In genomic region chr5:27491047-27491446, GRCh38 we compare ENCODE assay signal across 20 cellular contexts.
"Had no signal": no experiment of that assay in that cellular context is flagged by ENCODE, and none has a peak within 500 bp of the region (broad histone marks: within the 10 kb centered on the region; RNA-seq: fewer than 3 reads in every experiment).

No MANE protein-coding gene starts in this region.

- H3K27ac Mint-ChIP-seq: activated CD4-positive, alpha-beta T cell treated with anti-CD3 and anti-CD28 coated beads, Interleukin-2, amount 10 ng/mL, durations not matched to agents 24 days and 14 days; activated CD8-positive, alpha-beta T cell treated with anti-CD3 and anti-CD28 coated beads for 36 hours; activated naive CD8-positive, alpha-beta T cell treated with anti-CD3 and anti-CD28 coated beads, Interleukin-2, amount 10 ng/mL, durations not matched to agents 7 days and 5 days; activated T-helper 17 cell treated with anti-CD3 and anti-CD28 coated beads, Interleukin-2, amount 50 U/mL, for 72 hours; endodermal cell; natural killer cell; stimulated activated naive B cell treated with anti-CD40 and anti-IgM and Interleukin-4, amounts not matched to agents 10 μg/mL and 1 μg/mL and 100 μg/mL, for 72 hours had no signal

- H2AFZ ChIP-seq: hepatocyte had no signal

- DNase-seq: activated CD4-positive, alpha-beta T cell treated with anti-CD3 and anti-CD28 coated beads, Interleukin-2, amount 10 ng/mL, durations not matched to agents 24 days and 14 days; activated CD8-positive, alpha-beta T cell treated with anti-CD3 and anti-CD28 coated beads for 36 hours; activated naive CD4-positive, alpha-beta T cell; activated naive CD8-positive, alpha-beta T cell treated with anti-CD3 and anti-CD28 coated beads, Interleukin-2, amount 10 ng/mL, durations not matched to agents 7 days and 5 days; activated T-cell treated with anti-CD3 and anti-CD28 coated beads, Interleukin-2, amount 50 U/mL, for 1 hour; amygdala; caudate nucleus; dorsolateral prefrontal cortex; endodermal cell; foreskin keratinocyte; left colon; lower lobe of right lung; natural killer cell; ovary; stimulated activated naive B cell treated with anti-CD40 and anti-IgM and Interleukin-4, amounts not matched to agents 10 μg/mL and 1 μg/mL and 100 μg/mL, for 72 hours; upper lobe of left lung had no signal

- H3K36me3 Mint-ChIP-seq: activated naive CD8-positive, alpha-beta T cell treated with anti-CD3 and anti-CD28 coated beads, Interleukin-2, amount 10 ng/mL, durations not matched to agents 7 days and 5 days; stimulated activated naive B cell treated with anti-CD40 and anti-IgM and Interleukin-4, amounts not matched to agents 10 μg/mL and 1 μg/mL and 100 μg/mL, for 72 hours had no signal

- H3K27me3 ChIP-seq: dorsolateral prefrontal cortex, foreskin keratinocyte, hepatocyte, ovary, upper lobe of left lung had no signal

- H3K27me3 Mint-ChIP-seq: activated CD4-positive, alpha-beta T cell treated with anti-CD3 and anti-CD28 coated beads, Interleukin-2, amount 10 ng/mL, durations not matched to agents 24 days and 14 days; activated CD8-positive, alpha-beta T cell treated with anti-CD3 and anti-CD28 coated beads for 36 hours; activated naive CD8-positive, alpha-beta T cell treated with anti-CD3 and anti-CD28 coated beads, Interleukin-2, amount 10 ng/mL, durations not matched to agents 7 days and 5 days; activated T-helper 17 cell treated with anti-CD3 and anti-CD28 coated beads, Interleukin-2, amount 50 U/mL, for 72 hours; stimulated activated naive B cell treated with anti-CD40 and anti-IgM and Interleukin-4, amounts not matched to agents 10 μg/mL and 1 μg/mL and 100 μg/mL, for 72 hours had no signal

- H3K36me3 ChIP-seq: lower lobe of right lung, ovary, thoracic aorta, upper lobe of left lung had no signal

- H3K27ac ChIP-seq: dorsolateral prefrontal cortex, foreskin keratinocyte, hepatocyte, lower lobe of right lung, ovary, thoracic aorta, upper lobe of left lung had no signal

- H3K4me1 Mint-ChIP-seq: activated CD4-positive, alpha-beta T cell treated with anti-CD3 and anti-CD28 coated beads, Interleukin-2, amount 10 ng/mL, durations not matched to agents 24 days and 14 days; activated naive CD8-positive, alpha-beta T cell treated with anti-CD3 and anti-CD28 coated beads, Interleukin-2, amount 10 ng/mL, durations not matched to agents 7 days and 5 days; activated T-helper 17 cell treated with anti-CD3 and anti-CD28 coated beads, Interleukin-2, amount 50 U/mL, for 72 hours; endodermal cell; natural killer cell; stimulated activated naive B cell treated with anti-CD40 and anti-IgM and Interleukin-4, amounts not matched to agents 10 μg/mL and 1 μg/mL and 100 μg/mL, for 72 hours had no signal

- H3K4me3 ChIP-seq: dorsolateral prefrontal cortex, hepatocyte, lower lobe of right lung, ovary, thoracic aorta, upper lobe of left lung had no signal

- H3K4me1 ChIP-seq: lower lobe of right lung, upper lobe of left lung had no signal

- H3K9me3 ChIP-seq: lower lobe of right lung, ovary, thoracic aorta had no signal

- H3K4me3 Mint-ChIP-seq: activated CD4-positive, alpha-beta T cell treated with anti-CD3 and anti-CD28 coated beads, Interleukin-2, amount 10 ng/mL, durations not matched to agents 24 days and 14 days; activated CD8-positive, alpha-beta T cell treated with anti-CD3 and anti-CD28 coated beads for 36 hours; activated naive CD8-positive, alpha-beta T cell treated with anti-CD3 and anti-CD28 coated beads, Interleukin-2, amount 10 ng/mL, durations not matched to agents 7 days and 5 days; activated T-helper 17 cell treated with anti-CD3 and anti-CD28 coated beads, Interleukin-2, amount 50 U/mL, for 72 hours; endodermal cell; natural killer cell; stimulated activated naive B cell treated with anti-CD40 and anti-IgM and Interleukin-4, amounts not matched to agents 10 μg/mL and 1 μg/mL and 100 μg/mL, for 72 hours had no signal

- H3K4me2 ChIP-seq: hepatocyte had no signal

- H3K9me3 Mint-ChIP-seq: endodermal cell had no signal

- ATAC-seq: activated CD8-positive, alpha-beta T cell treated with anti-CD3 and anti-CD28 coated beads for 36 hours; activated T-helper 17 cell treated with anti-CD3 and anti-CD28 coated beads, Interleukin-2, amount 50 U/mL, for 72 hours; foreskin keratinocyte; left colon; lower lobe of right lung; natural killer cell; sciatic nerve; stimulated activated naive B cell treated with anti-CD40 and anti-IgM and Interleukin-4, amounts not matched to agents 10 μg/mL and 1 μg/mL and 100 μg/mL, for 72 hours had no signal

- H3K79me2 ChIP-seq: hepatocyte had no signal
